20 cellular contexts compared by ENCODE assay signal in genomic region chr13:43895940-43896339, GRCh38. TPM values are rescaled to one million over a fixed set of nuclear protein-coding genes. Genes with fewer than 3 reads are reported as not detected.
DNase-seq lines count a peak whose midpoint lies in the region; ATAC-seq and TF ChIP-seq lines count a peak whose summit lies in the region.
"Had no signal": no experiment of that assay in that cellular context is flagged by ENCODE, and none has a peak within 500 bp of the region (broad histone marks: within the 10 kb centered on the region; RNA-seq: fewer than 3 reads in every experiment).

No MANE protein-coding gene starts in this region.

- no peak for TF ChIP-seq POLR2A in body of pancreas (IDR thresholded peaks at IDR 0.05)

- H3K36me3 ChIP-seq in adipocyte (ENCODE audit: control insufficient read depth, insufficient read depth, low read length, severe bottlenecking), result peaks cover 21% of the 10 kb centered on the region
- H3K36me3 ChIP-seq in body of pancreas (replicated peaks in 1 of 2; ENCODE audit: insufficient read depth in 1 of 2, low read depth in 2 of 2), result no peaks in the 10 kb centered on the region
- no peaks in the 10 kb centered on the region for H3K36me3 ChIP-seq in GM23248 (ENCODE audit: low read depth)

- H3K36me3 Mint-ChIP-seq in mesothelial cell of epicardium, result no peaks in the 10 kb centered on the region

- peak overlapping the region; percentile 30 for H3K27ac Mint-ChIP-seq in mesothelial cell of epicardium
- H3K27ac Mint-ChIP-seq: CD14-positive monocyte, GM23338 had no signal

- ATAC-seq in body of pancreas (no peak), GM21390 (IDR thresholded peaks at IDR 0.05; ENCODE audit: unreplicated experiment) (no peak), GM21786 (IDR thresholded peaks at IDR 0.05; ENCODE audit: unreplicated experiment) (no peak)
- ATAC-seq: GM23338, HCT116 had no signal

- H3K79me2 ChIP-seq in GM23248 (ENCODE audit: insufficient read depth), result no peaks in the 10 kb centered on the region

- H3K27me3 ChIP-seq in adipocyte (replicated peaks; ENCODE audit: control insufficient read depth, insufficient read depth, low read length), result no peaks in the 10 kb centered on the region
- no peaks in the 10 kb centered on the region for H3K27me3 ChIP-seq in body of pancreas
- no peaks in the 10 kb centered on the region for H3K27me3 ChIP-seq in GM23248 (replicated peaks; ENCODE audit: insufficient read depth)

- intact Hi-C loops in body of pancreas (cut with DNase I), result no loop called here

- H3K27me3 Mint-ChIP-seq in mesothelial cell of epicardium (ENCODE audit: low read depth), result peaks cover 3% of the 10 kb centered on the region

- H3K4me3 ChIP-seq in adipocyte (ENCODE audit: low read length) (no peak overlapping the region), epithelial cell of esophagus (ENCODE audit: low read length) (no peak overlapping the region), body of pancreas (no peak overlapping the region), GM23248 (no peak overlapping the region)
- H3K4me3 ChIP-seq: GM23338, SK-N-MC had no signal

- no peak overlapping the region for H3K27ac ChIP-seq in body of pancreas
- no peak overlapping the region for H3K27ac ChIP-seq in GM23248
- H3K27ac ChIP-seq: SK-N-MC had no signal

- WGBS in body of pancreas, 2 donors, result 50 to 61% methylated on average over 2 of the region's 2 CpGs
- WGBS in GM23248 (ENCODE audit: low coverage in 1 of 2, low lambda C conversion rate in 2 of 2, missing lambda C conversion rate in 2 of 2), 2 experiments, result 49 to 58% methylated on average over 2 of the region's 2 CpGs

- TF ChIP-seq CTCF in epithelial cell of esophagus (IDR thresholded peaks at IDR 0.05; ENCODE audit: insufficient read depth, low read depth, low read length, missing control alignments) (no peak), mesothelial cell of epicardium (IDR thresholded peaks at IDR 0.05; ENCODE audit: unreplicated experiment) (no peak), body of pancreas (IDR thresholded peaks at IDR 0.05) (no peak)

- H4K20me1 ChIP-seq in GM23248 (ENCODE audit: insufficient read depth), result no peaks in the 10 kb centered on the region

- peaks cover 18% of the 10 kb centered on the region for H3K4me1 Mint-ChIP-seq in mesothelial cell of epicardium
- H3K4me1 Mint-ChIP-seq: CD14-positive monocyte had no signal

- H3K9me2 ChIP-seq in GM23248 (ENCODE audit: insufficient read depth), result no peaks in the 10 kb centered on the region

- DNase-seq in adipocyte (ENCODE audit: low read depth) (peak; percentile 66), epithelial cell of esophagus (ENCODE audit: low read depth) (peak; percentile 70), mesothelial cell of epicardium (ENCODE audit: low spot score in 2 of 2, unreplicated experiment in 2 of 2) (no peak), body of pancreas (no peak), GM23248 (no peak)
- DNase-seq: ACHN, DMS79 treated with DMSO at 0.1 percent for 48 hours, NCI-H1105 treated with DMSO at 0.1 percent for 48 hours, NCI-H1694, NCI-H2081 treated with DMSO at 0.1 percent for 48 hours, NCI-H446 treated with DMSO at 0.1 percent for 48 hours, NCI-H69, Right ventricle myocardium superior had no signal

- H3K4me1 ChIP-seq in adipocyte (ENCODE audit: control insufficient read depth, insufficient read depth, low read length) (no peaks in the 10 kb centered on the region), body of pancreas (no peaks in the 10 kb centered on the region), GM23248 (ENCODE audit: insufficient read depth) (no peaks in the 10 kb centered on the region)

- H3K4me2 ChIP-seq in GM23248 (ENCODE audit: unreplicated experiment), result no peak overlapping the region
- H3K4me2 ChIP-seq: GM23338 had no signal

- H2AFZ ChIP-seq in GM23248, result no peak overlapping the region
- H2AFZ ChIP-seq: GM23338 had no signal

- no peaks in the 10 kb centered on the region for H3K9me3 Mint-ChIP-seq in mesothelial cell of epicardium
- H3K9me3 Mint-ChIP-seq: GM23338 had no signal

- H3K4me3 Mint-ChIP-seq in mesothelial cell of epicardium, result no peak overlapping the region
- H3K4me3 Mint-ChIP-seq: CD14-positive monocyte, GM23338 had no signal

- H3K9ac ChIP-seq in adipocyte (ENCODE audit: low read length) (no peak overlapping the region), GM23248 (no peak overlapping the region)

- no peaks in the 10 kb centered on the region for H3F3A ChIP-seq in GM23248 (ENCODE audit: insufficient read depth)

- in situ Hi-C loops in GM23248 (cut with MboI), result no loop called here

- H3K9me3 ChIP-seq in adipocyte (ENCODE audit: control insufficient read depth, low read length) (no peaks in the 10 kb centered on the region), body of pancreas (no peaks in the 10 kb centered on the region), GM23248 (ENCODE audit: low read depth) (no peaks in the 10 kb centered on the region)

RNA-seq across cellular contexts. Expression of gene LACC1, which starts 16.2 kb away (rescaled TPM):
- total RNA-seq in mesothelial cell of epicardium (2.0 to 2.3 TPM (median 2.1 TPM) in 3 replicates), body of pancreas (1 to 10 TPM; 2.3 to 9.9 TPM)
- total RNA-seq in GM23248 (2014; rRNA removed; shearing (Covaris generic)), result 8.2 and 21.2 TPM in 2 replicates
- 6.4 TPM in 2 replicates for polyA plus RNA-seq in GM23248 (2016; fragmentation: Nextera tagmentation; extraction: Ambion mirVana)
- total RNA-seq: G401 had no signal

RNA-seq across cellular contexts. Expression of gene CCDC122, which starts 16.4 kb away (rescaled TPM):
- 11.2 to 16.4 TPM (median 11.5 TPM) in 3 replicates for total RNA-seq in mesothelial cell of epicardium
- 1 to 10 TPM; 4.9 to 6.2 TPM for total RNA-seq in body of pancreas
- total RNA-seq in GM23248 (2014; rRNA removed; shearing (Covaris generic)), result 1.3 and 7.6 TPM in 2 replicates
- 4.1 and 4.8 TPM in 2 replicates for polyA plus RNA-seq in GM23248 (2016; fragmentation: Nextera tagmentation; extraction: Ambion mirVana)
- total RNA-seq: G401 had no signal

Comparison
In these comparisons a context has a peak if more than half of its experiments do, and no peak if none do; other contexts are left out.
1. DNase-seq: peak in adipocyte (single experiment) and epithelial cell of esophagus (single experiment); none in mesothelial cell of epicardium (0 of 2), body of pancreas (0 of 4) and GM23248 (single experiment).